In the genomic region with DNA sequence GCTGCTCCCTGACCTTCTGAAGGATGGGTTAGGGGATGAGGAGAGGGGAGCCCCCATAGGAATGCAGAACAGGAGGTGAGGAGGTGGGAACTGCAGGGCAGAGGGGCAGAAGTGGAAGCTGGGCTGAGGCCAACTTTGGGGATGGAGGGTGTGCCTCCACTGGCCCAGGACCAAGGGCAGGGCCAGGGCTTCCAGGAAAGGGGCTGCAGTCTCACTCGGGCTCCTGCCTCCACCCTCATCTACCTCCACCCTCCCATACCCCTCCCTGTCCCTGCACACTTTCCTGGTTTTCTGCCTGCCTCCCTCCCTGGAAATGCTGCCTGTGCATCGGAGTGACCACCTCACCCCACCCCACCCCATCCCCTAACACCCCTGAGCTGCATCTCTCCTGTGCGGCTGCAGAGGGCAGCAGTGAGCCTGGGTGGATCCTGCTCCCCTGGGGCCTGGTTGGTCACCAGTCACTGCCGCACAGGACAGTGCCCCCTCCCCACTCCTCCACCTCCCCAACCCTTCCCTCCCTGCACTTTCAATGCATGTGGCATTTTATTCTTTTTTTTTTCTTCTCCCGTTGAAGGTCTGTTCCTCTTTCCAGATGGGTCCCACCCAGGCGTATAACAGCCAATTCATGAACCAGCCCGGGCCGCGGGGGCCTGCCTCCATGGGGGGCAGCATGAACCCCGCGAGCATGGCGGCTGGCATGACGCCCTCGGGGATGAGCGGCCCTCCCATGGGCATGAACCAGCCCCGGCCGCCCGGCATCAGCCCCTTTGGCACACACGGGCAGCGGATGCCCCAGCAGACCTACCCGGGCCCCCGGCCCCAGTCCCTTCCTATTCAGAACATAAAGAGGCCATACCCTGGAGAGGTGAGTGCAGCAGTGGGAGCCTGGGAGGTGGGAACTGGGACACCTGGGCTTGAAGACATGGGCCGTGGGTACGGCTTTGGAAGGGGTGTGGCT, we compare ENCODE assay signal across 8 cellular contexts. TPM values are rescaled to one million over a fixed set of nuclear protein-coding genes. Genes with fewer than 3 reads are reported as not detected.
DNase-seq lines count a peak whose midpoint lies in the region; ATAC-seq, FAIRE-seq and TF ChIP-seq lines count a peak whose summit lies in the region.

No MANE protein-coding gene starts in this region.

- no peak overlapping the region for H3K4me2 ChIP-seq in A549

- POLR2A ChIA-PET in A549 (lab: Yijun Ruan, JAX), result no interaction called here

- H3K4me1 ChIP-seq in A549, result peaks cover 31% of the 10 kb centered on the region

- no peak overlapping the region for H3K4me3 Mint-ChIP-seq in progenitor cell of endocrine pancreas (ENCODE audit: low read depth)

- no peak for TF ChIP-seq POLR2A in A549 (IDR thresholded peaks at IDR 0.05; ENCODE audit: low read length)
- TF ChIP-seq POLR2A in GM18505 (IDR thresholded peaks at IDR 0.05; ENCODE audit: borderline replicate concordance, extremely low read depth, insufficient read depth, insufficient read length), result no peak

- peak; percentile 38 to 44; a peak in 4 of 5 replicates for TF ChIP-seq RAD21 in A549 (conservative IDR thresholded peaks at IDR 0.05 in 1 of 2, IDR thresholded peaks at IDR 0.05 in 1 of 2)

- ATAC-seq in A549, result peak; percentile 43 to 74; a peak in 4 of 6 replicates
- peak; percentile 38 for ATAC-seq in GM19351 (IDR thresholded peaks at IDR 0.05; ENCODE audit: unreplicated experiment)
- peak; percentile 27 for ATAC-seq in esophagus mucosa
- ATAC-seq in GM18505 (IDR thresholded peaks at IDR 0.05; ENCODE audit: unreplicated experiment), result no peak
- ATAC-seq in HG02938 (IDR thresholded peaks at IDR 0.05; ENCODE audit: unreplicated experiment), result no peak

- H3K4me3 ChIP-seq in A549, result no peak overlapping the region
- H3K4me3 ChIP-seq in WI38 (ENCODE audit: low read depth, low read length), result no peak overlapping the region

- CTCF ChIA-PET in A549 (lab: Yijun Ruan, JAX), result interaction anchor here (0.6 to 1.2 kb wide), 3 partner anchors 15 to 170 kb away, joined by 3 read pairs; no protein-coding TSS in a partner anchor

- no peak overlapping the region for H3K27ac Mint-ChIP-seq in progenitor cell of endocrine pancreas

- peaks cover 19% of the 10 kb centered on the region for H3K36me3 Mint-ChIP-seq in progenitor cell of endocrine pancreas (ENCODE audit: insufficient read depth)

- H3K9me3 Mint-ChIP-seq in progenitor cell of endocrine pancreas (ENCODE audit: low read depth), result no peaks in the 10 kb centered on the region

- H3K27ac ChIP-seq in A549, result no peak overlapping the region

- no peaks in the 10 kb centered on the region for H3K4me1 Mint-ChIP-seq in progenitor cell of endocrine pancreas (ENCODE audit: low read depth)

- TF ChIP-seq EP300 in A549 (IDR thresholded peaks at IDR 0.05), result no peak

- H3K9me3 ChIP-seq in A549, result no peaks in the 10 kb centered on the region

- FAIRE-seq in A549 (lab: Jason Lieb, UNC), result no peak

- TF ChIP-seq CTCF in A549 (IDR thresholded peaks at IDR 0.05), result peak; percentile 44; the same call in 2 of the 3 replicates
- TF ChIP-seq CTCF in WI38 (IDR thresholded peaks at IDR 0.05; ENCODE audit: low read depth, low read length), result peak; percentile 46
- TF ChIP-seq CTCF in progenitor cell of endocrine pancreas (IDR thresholded peaks at IDR 0.05; ENCODE audit: unreplicated experiment), result peak; percentile 40

- DNase-seq in A549 (ENCODE audit: low read depth in 1 of 2, low spot score in 1 of 2) (peak in 1 of 2 experiments; percentile 73), progenitor cell of endocrine pancreas (ENCODE audit: low spot score, unreplicated experiment) (no peak), mucosa of gallbladder (ENCODE audit: low spot score) (no peak)

- H3K27me3 Mint-ChIP-seq in progenitor cell of endocrine pancreas, result no peaks in the 10 kb centered on the region

- 67% methylated on average over 11 of the region's 24 CpGs for WGBS in A549 (ENCODE audit: missing lambda C conversion rate)

TF ChIP-seq in A549, 52 proteins besides CTCF, POLR2A, EP300 and RAD21:
- TF ChIP-seq PHF8 (IDR thresholded peaks at IDR 0.05; ENCODE audit: borderline replicate concordance, low read depth) (no peak), RFX5 (IDR thresholded peaks at IDR 0.05) (no peak), RNF2 (IDR thresholded peaks at IDR 0.05; ENCODE audit: borderline replicate concordance, low read depth) (no peak), NFE2L2 (conservative IDR thresholded peaks at IDR 0.05; ENCODE audit: low read length) (no peak), ZSCAN20 (CRISPR knock-in tag; IDR thresholded peaks at IDR 0.05) (no peak), EHMT2 (IDR thresholded peaks at IDR 0.05; ENCODE audit: low read depth) (no peak), HOXA7 (CRISPR knock-in tag; IDR thresholded peaks at IDR 0.05) (no peak), CHD2 (IDR thresholded peaks at IDR 0.05; ENCODE audit: low read length, partially characterized antibody) (no peak), CEBPB (IDR thresholded peaks at IDR 0.05) (no peak), ESRRA (IDR thresholded peaks at IDR 0.05; ENCODE audit: borderline replicate concordance, low read length) (no peak), CBX2 (IDR thresholded peaks at IDR 0.05; ENCODE audit: borderline replicate concordance, low read depth) (no peak), RCOR1 (IDR thresholded peaks at IDR 0.05; ENCODE audit: low read depth, low read length) (no peak), TFCP2L1 (CRISPR knock-in tag; IDR thresholded peaks at IDR 0.05) (no peak), NPAS2 (CRISPR knock-in tag; IDR thresholded peaks at IDR 0.05; ENCODE audit: borderline replicate concordance) (no peak), SMC3 (IDR thresholded peaks at IDR 0.05) (no peak; the same call in 2 of the 3 replicates), FOSL2 (IDR thresholded peaks at IDR 0.05) (no peak), FOSL2 (CRISPR knock-in tag; IDR thresholded peaks at IDR 0.05) (no peak)
- TF ChIP-seq, protein P1, sequence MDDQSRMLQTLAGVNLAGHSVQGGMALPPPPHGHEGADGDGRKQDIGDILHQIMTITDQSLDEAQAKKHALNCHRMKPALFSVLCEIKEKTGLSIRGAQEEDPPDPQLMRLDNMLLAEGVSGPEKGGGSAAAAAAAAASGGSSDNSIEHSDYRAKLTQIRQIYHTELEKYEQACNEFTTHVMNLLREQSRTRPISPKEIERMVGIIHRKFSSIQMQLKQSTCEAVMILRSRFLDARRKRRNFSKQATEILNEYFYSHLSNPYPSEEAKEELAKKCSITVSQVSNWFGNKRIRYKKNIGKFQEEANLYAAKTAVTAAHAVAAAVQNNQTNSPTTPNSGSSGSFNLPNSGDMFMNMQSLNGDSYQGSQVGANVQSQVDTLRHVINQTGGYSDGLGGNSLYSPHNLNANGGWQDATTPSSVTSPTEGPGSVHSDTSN (IDR thresholded peaks at IDR 0.05), result no peak
- TF ChIP-seq, protein P2, sequence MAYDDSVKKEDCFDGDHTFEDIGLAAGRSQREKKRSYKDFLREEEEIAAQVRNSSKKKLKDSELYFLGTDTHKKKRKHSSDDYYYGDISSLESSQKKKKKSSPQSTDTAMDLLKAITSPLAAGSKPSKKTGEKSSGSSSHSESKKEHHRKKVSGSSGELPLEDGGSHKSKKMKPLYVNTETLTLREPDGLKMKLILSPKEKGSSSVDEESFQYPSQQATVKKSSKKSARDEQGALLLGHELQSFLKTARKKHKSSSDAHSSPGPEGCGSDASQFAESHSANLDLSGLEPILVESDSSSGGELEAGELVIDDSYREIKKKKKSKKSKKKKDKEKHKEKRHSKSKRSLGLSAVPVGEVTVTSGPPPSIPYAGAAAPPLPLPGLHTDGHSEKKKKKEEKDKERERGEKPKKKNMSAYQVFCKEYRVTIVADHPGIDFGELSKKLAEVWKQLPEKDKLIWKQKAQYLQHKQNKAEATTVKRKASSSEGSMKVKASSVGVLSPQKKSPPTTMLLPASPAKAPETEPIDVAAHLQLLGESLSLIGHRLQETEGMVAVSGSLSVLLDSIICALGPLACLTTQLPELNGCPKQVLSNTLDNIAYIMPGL (CRISPR knock-in tag; IDR thresholded peaks at IDR 0.05; ENCODE audit: borderline replicate concordance), result no peak

RNA-seq across cellular contexts. Expression of a gene that starts 54.2 kb away (rescaled TPM):
- 44.8 and 51.9 TPM in 2 replicates for polyA plus RNA-seq in A549 (2011; rRNA removed)
- 163 and 170 TPM in 2 replicates for polyA plus RNA-seq in A549 (2012; cell fraction: cytosol; rRNA removed)
- polyA plus RNA-seq in A549 (2012; cell fraction: nucleus; rRNA removed), result 212 and 232 TPM in 2 replicates
- 73.1 to 95.5 TPM (median 75.0 TPM) in 3 replicates for polyA plus RNA-seq in A549 (2017; fragmentation: RNase III; extraction: RNeasy Plus Mini Kit Qiagen cat#74134 plus additional on column Dnase treatment)
- polyA minus RNA-seq in A549 (2011; rRNA and poly(A)+ RNA removed), result 42.8 and 64.9 TPM in 2 replicates
- 77.8 TPM for total RNA-seq in esophagus mucosa
- total RNA-seq in progenitor cell of endocrine pancreas, result 35.9 and 37.1 TPM in 2 replicates
- 49.4 TPM for total RNA-seq in mucosa of gallbladder

Comparison
In these comparisons a context has a peak if more than half of its experiments do, and no peak if none do; other contexts are left out.
1. ATAC-seq: peak in A549 (2 of 2), GM19351 (single experiment) and esophagus mucosa (single experiment); none in GM18505 (single experiment) and HG02938 (single experiment).
2. Peak in every context shown above with its lines, with median percentiles within 50 percentile points of each other: CTCF ChIP-seq.